ENCODE assay signal across 16 cellular contexts in genomic region chr2:25684577-25684976, GRCh38. TPM values are rescaled to one million over a fixed set of nuclear protein-coding genes. Genes with fewer than 3 reads are reported as not detected.
DNase-seq lines count a peak whose midpoint lies in the region; ATAC-seq and TF ChIP-seq lines count a peak whose summit lies in the region.
"Had no signal": no experiment of that assay in that cellular context is flagged by ENCODE, and none has a peak within 500 bp of the region (broad histone marks: within the 10 kb centered on the region; RNA-seq: fewer than 3 reads in every experiment).

No MANE protein-coding gene starts in this region.

- H3K27ac ChIP-seq in HEK293 (ENCODE audit: extremely low read depth, low read depth, low read length), result no peak overlapping the region
- H3K27ac ChIP-seq: C4-2B had no signal

- ATAC-seq in GM19455 (IDR thresholded peaks at IDR 0.05; ENCODE audit: unreplicated experiment) (no peak), HG03439 (IDR thresholded peaks at IDR 0.05; ENCODE audit: unreplicated experiment) (no peak)
- ATAC-seq: HCT116, K562 had no signal

- no peaks in the 10 kb centered on the region for H3K36me3 Mint-ChIP-seq in activated CD4-positive, alpha-beta T cell treated with anti-CD3 and anti-CD28 coated beads, Interleukin-2, amount 10 ng/mL, durations not matched to agents 7 days and 5 days (ENCODE audit: low read depth)

- H3K4me1 Mint-ChIP-seq in activated CD4-positive, alpha-beta T cell treated with anti-CD3 and anti-CD28 coated beads, Interleukin-2, amount 10 ng/mL, durations not matched to agents 7 days and 5 days, result no peaks in the 10 kb centered on the region

- no peaks in the 10 kb centered on the region for H3K36me3 ChIP-seq in HEK293 (ENCODE audit: control insufficient read depth in 2 of 2, insufficient read depth in 1 of 2, low read length in 2 of 2)

- CTCF ChIA-PET in activated CD4-positive, alpha-beta T cell treated with anti-CD3 and anti-CD28 coated beads, Interleukin-2, amount 10 ng/mL, durations not matched to agents 7 days and 5 days (lab: Charles Lee), result interaction anchor here (1.0 kb wide), 1 partner anchor 78 kb away, joined by 3 read pairs; no protein-coding TSS in a partner anchor
- CTCF ChIA-PET in HEK293 (lab: Yijun Ruan, JAX), result interaction anchor here (8.3 kb wide), 1 partner anchor 15 kb away, joined by 54 read pairs; no protein-coding TSS in a partner anchor

- no peak overlapping the region for H3K27ac Mint-ChIP-seq in activated CD4-positive, alpha-beta T cell treated with anti-CD3 and anti-CD28 coated beads, Interleukin-2, amount 10 ng/mL, durations not matched to agents 7 days and 5 days

- H3K4me1 ChIP-seq in HEK293 (ENCODE audit: control insufficient read depth, insufficient read depth, low read length), result peaks cover 7% of the 10 kb centered on the region

- no peak overlapping the region for H3K4me3 Mint-ChIP-seq in activated CD4-positive, alpha-beta T cell treated with anti-CD3 and anti-CD28 coated beads, Interleukin-2, amount 10 ng/mL, durations not matched to agents 7 days and 5 days

- POLR2A ChIA-PET in activated CD4-positive, alpha-beta T cell treated with anti-CD3 and anti-CD28 coated beads, Interleukin-2, amount 10 ng/mL, durations not matched to agents 7 days and 5 days (lab: Charles Lee), result no interaction called here
- POLR2A ChIA-PET in HEK293 (lab: Yijun Ruan, JAX), result no interaction called here

- H3K9me3 ChIP-seq in HEK293 (ENCODE audit: control insufficient read depth, insufficient read depth, low read depth, low read length), result no peaks in the 10 kb centered on the region

- peaks cover 10% of the 10 kb centered on the region for H3K27me3 Mint-ChIP-seq in activated CD4-positive, alpha-beta T cell treated with anti-CD3 and anti-CD28 coated beads, Interleukin-2, amount 10 ng/mL, durations not matched to agents 7 days and 5 days

- no peaks in the 10 kb centered on the region for H3K9me3 Mint-ChIP-seq in activated CD4-positive, alpha-beta T cell treated with anti-CD3 and anti-CD28 coated beads, Interleukin-2, amount 10 ng/mL, durations not matched to agents 7 days and 5 days

- TF ChIP-seq CTCF in HEK293 (tag by site-specific recombination; IDR thresholded peaks at IDR 0.05), result no peak

- DNase-seq in activated CD4-positive, alpha-beta T cell treated with anti-CD3 and anti-CD28 coated beads, Interleukin-2, amount 50 U/mL, for 4 hours, result peak; percentile 41 to 45
- DNase-seq in activated CD4-positive, alpha-beta T cell treated with anti-CD3 and anti-CD28 coated beads, Interleukin-2, amount 10 ng/mL, durations not matched to agents 7 days and 5 days, result no peak
- DNase-seq in cerebellar cortex (ENCODE audit: low spot score) (peak; percentile 49), putamen (ENCODE audit: low spot score) (peak; percentile 62)
- DNase-seq: ACHN, GOT3, NCI-H2029, NCI-H748 treated with DMSO at 0.1 percent for 48 hours, OCI-M1, Right ventricle myocardium superior had no signal

- no peak overlapping the region for H3K4me3 ChIP-seq in HEK293 (ENCODE audit: low read depth, low read length)
- H3K4me3 ChIP-seq: K562 had no signal

TF ChIP-seq in HEK293, 187 proteins besides CTCF, POLR2A, EP300 and RAD21:
- TF ChIP-seq ZNF221 (tag by site-specific recombination; IDR thresholded peaks at IDR 0.05; ENCODE audit: borderline replicate concordance), result no peak
- no peak for TF ChIP-seq ZNF184 (tag by site-specific recombination; IDR thresholded peaks at IDR 0.05)
- TF ChIP-seq ZSCAN18 (tag by site-specific recombination; IDR thresholded peaks at IDR 0.05), result no peak
- TF ChIP-seq HOXA7 (CRISPR knock-in tag; IDR thresholded peaks at IDR 0.05; ENCODE audit: borderline replicate concordance), result no peak
- TF ChIP-seq ZFHX2 (tag by site-specific recombination; conservative IDR thresholded peaks at IDR 0.05), result peak; percentile 91
- peak; percentile 45 for TF ChIP-seq GLIS1 (tag by site-specific recombination; IDR thresholded peaks at IDR 0.05)
- TF ChIP-seq FEZF1 (tag by site-specific recombination; IDR thresholded peaks at IDR 0.05), result no peak
- TF ChIP-seq YY1 (tag by site-specific recombination; IDR thresholded peaks at IDR 0.05), result no peak
- TF ChIP-seq ZNF677 (tag by site-specific recombination; IDR thresholded peaks at IDR 0.05), result no peak
- TF ChIP-seq ZBTB17 (tag by site-specific recombination; IDR thresholded peaks at IDR 0.05), result no peak
- TF ChIP-seq SP7 (tag by site-specific recombination; IDR thresholded peaks at IDR 0.05), result peak; percentile 54; the same call in 1 of the 2 replicates
- no peak for TF ChIP-seq GFI1B (tag by site-specific recombination; IDR thresholded peaks at IDR 0.05)
- TF ChIP-seq ZNF274 (IDR thresholded peaks at IDR 0.05; ENCODE audit: low read length), result no peak
- no peak for TF ChIP-seq ZNF274 (tag by site-specific recombination; IDR thresholded peaks at IDR 0.05; ENCODE audit: borderline replicate concordance)
- TF ChIP-seq EGR2 (tag by site-specific recombination; IDR thresholded peaks at IDR 0.05; ENCODE audit: low read depth), result peak; percentile 92
- no peak for TF ChIP-seq PRDM1 (tag by site-specific recombination; IDR thresholded peaks at IDR 0.05)
- no peak for TF ChIP-seq ZNF132 (tag by site-specific recombination; IDR thresholded peaks at IDR 0.05; ENCODE audit: borderline replicate concordance)

RNA-seq across cellular contexts. Expression of gene DTNB, which starts 11.2 kb away (rescaled TPM):
- 10 to 100 TPM; 29.8 to 31.0 TPM for total RNA-seq in activated CD4-positive, alpha-beta T cell treated with anti-CD3 and anti-CD28 coated beads, Interleukin-2, amount 10 ng/mL, durations not matched to agents 7 days and 5 days
